8 cellular contexts compared by ENCODE assay signal in genomic region chr15:77034620-77035467, GRCh38. TPM values are rescaled to one million over a fixed set of nuclear protein-coding genes. Genes with fewer than 3 reads are reported as not detected.
DNase-seq lines count a peak whose midpoint lies in the region; ATAC-seq and TF ChIP-seq lines count a peak whose summit lies in the region.

No MANE protein-coding gene starts in this region.

- H3K27me3 Mint-ChIP-seq in activated T-cell treated with anti-CD3 and anti-CD28 coated beads, Interleukin-2, amount 50 U/mL, for 24 hours: no peaks in the 10 kb centered on the region

- no peak overlapping the region for H3K4me3 Mint-ChIP-seq in activated T-cell treated with anti-CD3 and anti-CD28 coated beads, Interleukin-2, amount 50 U/mL, for 24 hours

- no peak for TF ChIP-seq POLR2A in gastrocnemius medialis (IDR thresholded peaks at IDR 0.05)

- H3K79me2 ChIP-seq in trophoblast cell (ENCODE audit: control insufficient read depth, insufficient read depth, low read length, poor library complexity): no peaks in the 10 kb centered on the region

- no peak overlapping the region for H2AK5ac ChIP-seq in trophoblast cell (ENCODE audit: low read length)

- H3K9ac ChIP-seq in trophoblast cell (ENCODE audit: low read length): no peak overlapping the region

- no peak overlapping the region for H3K4me2 ChIP-seq in trophoblast cell (ENCODE audit: low read length)

- peak; percentile 47 for DNase-seq in BE2C
- DNase-seq in KBM-7: peak; percentile 54
- peak; percentile 72 for DNase-seq in activated T-cell treated with anti-CD3 and anti-CD28 coated beads, Interleukin-2, amount 50 U/mL, for 24 hours
- DNase-seq in head of caudate nucleus: peak in 36 of 42 donors; percentile 15 to 82 (median 56)
- peak in 1 of 2 donors; percentile 20 for DNase-seq in gastrocnemius medialis
- no peak for DNase-seq in trophoblast cell
- DNase-seq in COR-L47 (lab: John Stamatoyannopoulos, UW): no peak

- in situ Hi-C loops in KBM-7 (cut with MboI; ENCODE audit: low pct_unique_long_range_greater_than_20kb, low sequenced_read_pairs): no loop called here
- in situ Hi-C loops in gastrocnemius medialis (cut with MboI; ENCODE audit: low sequenced_read_pairs in 4 of 4): no loop called here

- H4K12ac ChIP-seq in trophoblast cell (ENCODE audit: low read depth, low read length): no peak overlapping the region

- H2BK5ac ChIP-seq in trophoblast cell (ENCODE audit: low read depth, low read length, poor library complexity): no peak overlapping the region

- H2BK120ac ChIP-seq in trophoblast cell (ENCODE audit: insufficient read depth, low read length, poor library complexity): no peak overlapping the region

- no peak overlapping the region for H2BK12ac ChIP-seq in trophoblast cell (ENCODE audit: low read length)

- no peak overlapping the region for H3K4ac ChIP-seq in trophoblast cell (ENCODE audit: low read depth, low read length)

- peaks cover 88% of the 10 kb centered on the region for H3K36me3 Mint-ChIP-seq in activated T-cell treated with anti-CD3 and anti-CD28 coated beads, Interleukin-2, amount 50 U/mL, for 24 hours (ENCODE audit: low read depth)

- TF ChIP-seq CTCF in BE2C (IDR thresholded peaks at IDR 0.05; ENCODE audit: low read depth, low read length) (peak; percentile 72), gastrocnemius medialis (IDR thresholded peaks at IDR 0.05 in 4 of 5, conservative IDR thresholded peaks at IDR 0.05 in 1 of 5) (peak; percentile 50 to 73 (median 69))

- no peak overlapping the region for H2AFZ ChIP-seq in trophoblast cell (ENCODE audit: insufficient read depth, low read length, poor library complexity)

- no peaks in the 10 kb centered on the region for H3K79me1 ChIP-seq in trophoblast cell (ENCODE audit: low read length)

- no peak overlapping the region for H4K8ac ChIP-seq in trophoblast cell (ENCODE audit: low read depth, low read length)

- no peak overlapping the region for H4K91ac ChIP-seq in trophoblast cell (ENCODE audit: low read depth, low read length)

- no peaks in the 10 kb centered on the region for H3K9me3 ChIP-seq in BE2C
- H3K9me3 ChIP-seq in gastrocnemius medialis: no peaks in the 10 kb centered on the region
- H3K9me3 ChIP-seq in trophoblast cell (ENCODE audit: insufficient read depth, low read depth, low read length): peaks cover 5% of the 10 kb centered on the region

- peak overlapping the region in 1 of 4 donors; percentile 2 for H3K27ac ChIP-seq in gastrocnemius medialis
- no peak overlapping the region for H3K27ac ChIP-seq in trophoblast cell (ENCODE audit: low read depth, low read length)

- no peak overlapping the region for H3K18ac ChIP-seq in trophoblast cell (ENCODE audit: low read length)

- no CpG with 5 or more reads among the region's 14 CpGs for WGBS in trophoblast cell (ENCODE audit: extremely low coverage, insufficient coverage, insufficient read length)

- no peak overlapping the region for H3K14ac ChIP-seq in trophoblast cell (ENCODE audit: low read length)

- peaks cover 4% of the 10 kb centered on the region for H3K9me3 Mint-ChIP-seq in activated T-cell treated with anti-CD3 and anti-CD28 coated beads, Interleukin-2, amount 50 U/mL, for 24 hours

- H3K23ac ChIP-seq in trophoblast cell (ENCODE audit: low read length): no peak overlapping the region

- intact Hi-C loops in head of caudate nucleus (cut with DNase I): no loop called here
- intact Hi-C loops in gastrocnemius medialis (cut with DNase I; ENCODE audit: low total_unique reads): no loop called here

- H3K4me3 ChIP-seq in BE2C (ENCODE audit: low read depth, low read length): no peak overlapping the region
- no peak overlapping the region for H3K4me3 ChIP-seq in gastrocnemius medialis
- no peak overlapping the region for H3K4me3 ChIP-seq in trophoblast cell (ENCODE audit: low read depth, low read length)

- H3K27me3 ChIP-seq in BE2C (no peaks in the 10 kb centered on the region), gastrocnemius medialis (no peaks in the 10 kb centered on the region), trophoblast cell (ENCODE audit: insufficient read depth, low read length) (no peaks in the 10 kb centered on the region)

- H3K36me3 ChIP-seq in BE2C (peaks cover 15% of the 10 kb centered on the region), gastrocnemius medialis (no peaks in the 10 kb centered on the region), trophoblast cell (ENCODE audit: control insufficient read depth in 1 of 2, insufficient read depth in 2 of 2, low read length in 2 of 2) (peaks cover 5 to 8% of the 10 kb centered on the region in 2 experiments)

- ATAC-seq in gastrocnemius medialis (peak in 1 of 2 donors; percentile 57), HG02642 (IDR thresholded peaks at IDR 0.05; ENCODE audit: poor library complexity, unreplicated experiment) (no peak)

- peak overlapping the region; percentile 77 for H3K27ac Mint-ChIP-seq in activated T-cell treated with anti-CD3 and anti-CD28 coated beads, Interleukin-2, amount 50 U/mL, for 24 hours

- peaks cover 7% of the 10 kb centered on the region for H3K4me1 Mint-ChIP-seq in activated T-cell treated with anti-CD3 and anti-CD28 coated beads, Interleukin-2, amount 50 U/mL, for 24 hours (ENCODE audit: low read depth)

- no peaks in the 10 kb centered on the region for H3K4me1 ChIP-seq in BE2C
- peaks cover 0 to 9% of the 10 kb centered on the region in 2 donors for H3K4me1 ChIP-seq in gastrocnemius medialis
- H3K4me1 ChIP-seq in trophoblast cell (ENCODE audit: control insufficient read depth in 1 of 2, insufficient read depth in 2 of 2, low read length in 2 of 2): no peaks in the 10 kb centered on the region

RNA-seq across cellular contexts. Expression of gene TSPAN3, which starts 36.1 kb away (rescaled TPM):
- polyA plus RNA-seq in BE2C (2012; ENCODE audit: insufficient read depth, insufficient read length, low read depth): 387 TPM
- total RNA-seq in gastrocnemius medialis: 100 to 1,000 TPM; 229 to 361 (median 341) TPM
- polyA plus RNA-seq in trophoblast cell (2013): 93.4 and 95.8 TPM in 2 replicates

RNA-seq across cellular contexts. Expression of gene PSTPIP1, which starts 39.9 kb away (rescaled TPM):
- polyA plus RNA-seq in BE2C (2012; ENCODE audit: insufficient read depth, insufficient read length, low read depth): 7.2 TPM
- 1 to 10 TPM in 2 of 4 donors, under 1 TPM in 1, not detected in 1; 0.76 to 5.2 (median 3.1) TPM for total RNA-seq in gastrocnemius medialis
- 0.04 TPM in 1 of 2 replicates, not detected in the other for polyA plus RNA-seq in trophoblast cell (2013)

Comparison
In these comparisons a context has a peak if more than half of its experiments do, and no peak if none do; other contexts are left out.
1. DNase-seq: peak in BE2C (single experiment), KBM-7 (single experiment), activated T-cell treated with anti-CD3 and anti-CD28 coated beads, Interleukin-2, amount 50 U/mL, for 24 hours (single experiment) and head of caudate nucleus (36 of 42); none in trophoblast cell (0 of 2) and COR-L47 (single experiment).